9 cellular contexts compared by ENCODE assay signal in genomic region chr2:222753251-222753824, GRCh38.
DNase-seq lines count a peak whose midpoint lies in the region; ATAC-seq, FAIRE-seq and TF ChIP-seq lines count a peak whose summit lies in the region.
"Had no signal": no experiment of that assay in that cellular context is flagged by ENCODE, and none has a peak within 500 bp of the region (broad histone marks: within the 10 kb centered on the region; RNA-seq: fewer than 3 reads in every experiment).

No MANE protein-coding gene starts in this region.

- H3K4me1 ChIP-seq in vagina = peaks cover 11% of the 10 kb centered on the region

- H3K27me3 Mint-ChIP-seq in CD4-positive, alpha-beta T cell = no peaks in the 10 kb centered on the region

- no peaks in the 10 kb centered on the region for H3K4me1 Mint-ChIP-seq in CD4-positive, alpha-beta T cell (ENCODE audit: low read depth)

- TF ChIP-seq CTCF in cardiac fibroblast (IDR thresholded peaks at IDR 0.05; ENCODE audit: low read depth, low read length) (no peak), vagina (IDR thresholded peaks at IDR 0.05) (no peak)
- TF ChIP-seq CTCF in CD4-positive, alpha-beta T cell (IDR thresholded peaks at IDR 0.05) = no peak

- H3K27me3 ChIP-seq in CD4-positive, alpha-beta T cell (ENCODE audit: control insufficient read depth, insufficient read depth, low read length) = no peaks in the 10 kb centered on the region
- no peaks in the 10 kb centered on the region for H3K27me3 ChIP-seq in vagina
- H3K27me3 ChIP-seq: BLaER1 had no signal

- no peak for FAIRE-seq in H54 (lab: Jason Lieb, UNC)

- CTCF ChIA-PET in CD4-positive, alpha-beta T cell (lab: Charles Lee) = no interaction called here

- intact Hi-C loops in CD4-positive, alpha-beta T cell (cut with DNase I, micrococcal nuclease) = no loop called here
- intact Hi-C loops in vagina (cut with DNase I) = no loop called here

- TF ChIP-seq POLR2A in vagina (IDR thresholded peaks at IDR 0.05) = no peak
- TF ChIP-seq POLR2A in H54 (IDR thresholded peaks at IDR 0.05; ENCODE audit: low read depth, low read length) = no peak

- no peak for ATAC-seq in CD4-positive, alpha-beta T cell (ENCODE audit: poor library complexity)
- ATAC-seq in HG03108 (IDR thresholded peaks at IDR 0.05; ENCODE audit: unreplicated experiment) = no peak

- no peaks in the 10 kb centered on the region for H3K36me3 Mint-ChIP-seq in CD4-positive, alpha-beta T cell (ENCODE audit: low read depth)

- DNase-seq in DMS153 treated with DMSO at 0.1 percent for 48 hours (lab: John Stamatoyannopoulos, UW; ENCODE audit: unreplicated experiment) = peak; percentile 76
- DNase-seq in NCI-H2171 (lab: John Stamatoyannopoulos, UW) = peak; percentile 80
- peak; percentile 39 to 52 for DNase-seq in cardiac fibroblast (ENCODE audit: low read depth in 2 of 2)
- DNase-seq in myocyte (ENCODE audit: low read depth) = peak; percentile 93
- DNase-seq in CD4-positive, alpha-beta T cell = no peak
- no peak for DNase-seq in vagina (ENCODE audit: extremely low spot score in 2 of 2)
- no peak for DNase-seq in H54 (ENCODE audit: insufficient read length, low spot score)

- H3K9me3 ChIP-seq in CD4-positive, alpha-beta T cell (ENCODE audit: control insufficient read depth, low read length) = no peaks in the 10 kb centered on the region
- H3K9me3 ChIP-seq in vagina = no peaks in the 10 kb centered on the region
- H3K9me3 ChIP-seq: BLaER1 had no signal

- H3K27ac Mint-ChIP-seq in CD4-positive, alpha-beta T cell = no peak overlapping the region

- POLR2A ChIA-PET in CD4-positive, alpha-beta T cell (lab: Charles Lee) = no interaction called here

- H3K4me3 ChIP-seq in cardiac fibroblast (replicated peaks in 1 of 2; ENCODE audit: low read depth in 2 of 2, low read length in 2 of 2) (no peak overlapping the region), vagina (no peak overlapping the region)
- H3K4me3 ChIP-seq: BLaER1 had no signal

- H3K27ac ChIP-seq in CD4-positive, alpha-beta T cell (ENCODE audit: low read depth, low read length) = no peak overlapping the region
- no peak overlapping the region for H3K27ac ChIP-seq in vagina
- H3K27ac ChIP-seq: BLaER1 had no signal

- no peaks in the 10 kb centered on the region for H3K9me3 Mint-ChIP-seq in CD4-positive, alpha-beta T cell

- no peak overlapping the region for H3K4me3 Mint-ChIP-seq in CD4-positive, alpha-beta T cell

- H3K36me3 ChIP-seq in vagina = no peaks in the 10 kb centered on the region
- H3K36me3 ChIP-seq: BLaER1 had no signal

Comparison
In these comparisons a context has a peak if more than half of its experiments do, and no peak if none do; other contexts are left out.
1. DNase-seq: peak in DMS153 treated with DMSO at 0.1 percent for 48 hours (single experiment), NCI-H2171 (single experiment), cardiac fibroblast (2 of 2) and myocyte (single experiment); none in CD4-positive, alpha-beta T cell (0 of 10), vagina (0 of 2) and H54 (single experiment).